Comparison of ENCODE assay signal across 16 cellular contexts in genomic region chr12:127711108-127711507, GRCh38.
DNase-seq lines count a peak whose midpoint lies in the region; TF ChIP-seq lines count a peak whose summit lies in the region.
"Had no signal": no experiment of that assay in that cellular context is flagged by ENCODE, and none has a peak within 500 bp of the region (broad histone marks: within the 10 kb centered on the region; RNA-seq: fewer than 3 reads in every experiment).

No MANE protein-coding gene starts in this region.

- no peak overlapping the region for H3K4me3 Mint-ChIP-seq in activated naive CD4-positive, alpha-beta T cell treated with anti-CD3 and anti-CD28 coated beads for 36 hours
- H3K4me3 Mint-ChIP-seq: brain had no signal

- H3K4me1 Mint-ChIP-seq in activated naive CD4-positive, alpha-beta T cell treated with anti-CD3 and anti-CD28 coated beads for 36 hours (ENCODE audit: low read depth) = no peaks in the 10 kb centered on the region

- DNase-seq in AG09309 (ENCODE audit: low read depth) = no peak
- DNase-seq in OCI-LY7 (ENCODE audit: low spot score) = no peak
- DNase-seq in hepatocyte (ENCODE audit: low spot score) = no peak
- DNase-seq in NCI-H2107 (lab: John Stamatoyannopoulos, UW) = no peak
- DNase-seq in NCI-H2171 treated with DMSO at 0.1 percent for 48 hours (lab: John Stamatoyannopoulos, UW) = no peak
- no peak for DNase-seq in activated T-cell treated with anti-CD3 and anti-CD28 coated beads for 4 hours
- no peak for DNase-seq in activated naive CD4-positive, alpha-beta T cell treated with anti-CD3 and anti-CD28 coated beads for 36 hours
- DNase-seq: activated effector memory CD4-positive, alpha-beta T cell treated with anti-CD3 and anti-CD28 coated beads, Interleukin-2, amount 50 U/mL, for 16 hours; left cardiac atrium; NCI-H1048; NCI-H446; sigmoid colon; stomach had no signal

- WGBS in hepatocyte (ENCODE audit: low lambda C conversion rate, missing lambda C conversion rate) = 46% methylated on average over 8 of the region's 8 CpGs

- no peaks in the 10 kb centered on the region for H3K27me3 Mint-ChIP-seq in activated naive CD4-positive, alpha-beta T cell treated with anti-CD3 and anti-CD28 coated beads for 36 hours (ENCODE audit: low read depth)

- no peak overlapping the region for H3K4me3 ChIP-seq in AG09309 (ENCODE audit: control insufficient read depth, low read depth, low read length)
- H3K4me3 ChIP-seq in OCI-LY7 (ENCODE audit: low read depth, low read length, poor library complexity, severe bottlenecking) = no peak overlapping the region
- H3K4me3 ChIP-seq in hepatocyte = no peak overlapping the region
- H3K4me3 ChIP-seq: BLaER1 treated with 17β-estradiol and CSF1 and Interleukin-3, amounts not matched to agents 10 nM and 100 nM; sigmoid colon; stomach had no signal

- BruUV-seq in OCI-LY7 (replicated peaks; lab: Mats Ljungman, UMichigan) = no TSS peak

- H3K36me3 Mint-ChIP-seq in activated naive CD4-positive, alpha-beta T cell treated with anti-CD3 and anti-CD28 coated beads for 36 hours (ENCODE audit: low read depth) = no peaks in the 10 kb centered on the region
- H3K36me3 Mint-ChIP-seq: brain had no signal

- no peaks in the 10 kb centered on the region for H3K27me3 ChIP-seq in hepatocyte
- H3K27me3 ChIP-seq: BLaER1 treated with 17β-estradiol and CSF1 and Interleukin-3, amounts not matched to agents 10 nM and 100 nM; sigmoid colon; stomach had no signal

- H3K9me3 ChIP-seq in OCI-LY7 (ENCODE audit: low read length) (no peaks in the 10 kb centered on the region), hepatocyte (ENCODE audit: low read depth) (no peaks in the 10 kb centered on the region)
- H3K9me3 ChIP-seq: sigmoid colon, stomach had no signal

- intact Hi-C loops in OCI-LY7 (cut with micrococcal nuclease; ENCODE audit: unreplicated experiment) = no loop called here
- intact Hi-C loops in activated naive CD4-positive, alpha-beta T cell treated with anti-CD3 and anti-CD28 coated beads for 36 hours (cut with micrococcal nuclease) = no loop called here

- TF ChIP-seq CTCF in AG09309 (IDR thresholded peaks at IDR 0.05; ENCODE audit: control insufficient read depth, insufficient read depth, low read depth, low read length, missing control alignments) (peak; percentile 58), GM12872 (IDR thresholded peaks at IDR 0.05; ENCODE audit: insufficient read depth, low read depth, low read length) (peak; percentile 31; the same call in 2 of the 3 replicates), OCI-LY7 (conservative IDR thresholded peaks at IDR 0.05; ENCODE audit: low read length) (peak; percentile 71), hepatocyte (IDR thresholded peaks at IDR 0.05; ENCODE audit: poor library complexity) (peak; percentile 34)

- POLR2A ChIA-PET in OCI-LY7 (lab: Charles Lee) = no interaction called here

- H4K20me1 ChIP-seq in OCI-LY7 (ENCODE audit: insufficient read depth, low read length) (no peaks in the 10 kb centered on the region), hepatocyte (ENCODE audit: insufficient read depth, poor library complexity, severe bottlenecking) (no peaks in the 10 kb centered on the region)
- H4K20me1 ChIP-seq: BLaER1 treated with 17β-estradiol and CSF1 and Interleukin-3, amounts not matched to agents 10 nM and 100 nM had no signal

- no peak overlapping the region for H2AFZ ChIP-seq in OCI-LY7 (ENCODE audit: low read length)
- no peak overlapping the region for H2AFZ ChIP-seq in hepatocyte

- H3K36me3 ChIP-seq in OCI-LY7 (ENCODE audit: insufficient read depth, low read length) = no peaks in the 10 kb centered on the region
- no peaks in the 10 kb centered on the region for H3K36me3 ChIP-seq in hepatocyte (replicated peaks; ENCODE audit: insufficient read depth, low read depth)
- H3K36me3 ChIP-seq: BLaER1 treated with 17β-estradiol and CSF1 and Interleukin-3, amounts not matched to agents 10 nM and 100 nM; sigmoid colon; stomach had no signal

- no peaks in the 10 kb centered on the region for H3K79me2 ChIP-seq in OCI-LY7 (ENCODE audit: insufficient read depth, low read depth, low read length)
- no peaks in the 10 kb centered on the region for H3K79me2 ChIP-seq in hepatocyte

- H3K27ac ChIP-seq in OCI-LY7 (ENCODE audit: low read depth, low read length, poor library complexity, severe bottlenecking) (no peak overlapping the region), hepatocyte (no peak overlapping the region)
- H3K27ac ChIP-seq: BLaER1 treated with 17β-estradiol and CSF1 and Interleukin-3, amounts not matched to agents 10 nM and 100 nM; sigmoid colon; stomach had no signal

- H3K4me2 ChIP-seq in OCI-LY7 (ENCODE audit: low read length) = no peak overlapping the region
- no peak overlapping the region for H3K4me2 ChIP-seq in hepatocyte
- H3K4me2 ChIP-seq: BLaER1 treated with 17β-estradiol and CSF1 and Interleukin-3, amounts not matched to agents 10 nM and 100 nM had no signal

- H3K27ac Mint-ChIP-seq in activated naive CD4-positive, alpha-beta T cell treated with anti-CD3 and anti-CD28 coated beads for 36 hours = no peak overlapping the region
- H3K27ac Mint-ChIP-seq: brain had no signal

- CTCF ChIA-PET in OCI-LY7 (lab: Charles Lee; ENCODE audit: unreplicated experiment) = no interaction called here
- CTCF ChIA-PET in activated naive CD4-positive, alpha-beta T cell treated with anti-CD3 and anti-CD28 coated beads for 36 hours (lab: Charles Lee) = interaction anchor here (0.9 kb wide), 2 partner anchors 33 to 358 kb away, joined by 3 read pairs; no protein-coding TSS in a partner anchor

- H3K4me1 ChIP-seq in OCI-LY7 (ENCODE audit: insufficient read depth, low read length, poor library complexity, severe bottlenecking) (no peaks in the 10 kb centered on the region), hepatocyte (ENCODE audit: insufficient read depth) (no peaks in the 10 kb centered on the region)
- H3K4me1 ChIP-seq: sigmoid colon, stomach had no signal

- peaks cover 1% of the 10 kb centered on the region for H3K9me3 Mint-ChIP-seq in activated naive CD4-positive, alpha-beta T cell treated with anti-CD3 and anti-CD28 coated beads for 36 hours

- H3K9me2 ChIP-seq in OCI-LY7 (ENCODE audit: insufficient read depth, low read length) (no peaks in the 10 kb centered on the region), hepatocyte (replicated peaks; ENCODE audit: insufficient read depth) (no peaks in the 10 kb centered on the region)
